ENCODE assay signal across 12 cellular contexts in genomic region chr10:69895759-69896158, GRCh38.
DNase-seq lines count a peak whose midpoint lies in the region; ATAC-seq and TF ChIP-seq lines count a peak whose summit lies in the region.
"Had no signal": no experiment of that assay in that cellular context is flagged by ENCODE, and none has a peak within 500 bp of the region (broad histone marks: within the 10 kb centered on the region; RNA-seq: fewer than 3 reads in every experiment).

No MANE protein-coding gene starts in this region.

- no peaks in the 10 kb centered on the region for H3K36me3 Mint-ChIP-seq in glutamatergic neuron (ENCODE audit: unreplicated experiment)
- H3K36me3 Mint-ChIP-seq in CD8-positive, alpha-beta T cell: no peaks in the 10 kb centered on the region

- H3K4me1 Mint-ChIP-seq in glutamatergic neuron (ENCODE audit: low read depth, unreplicated experiment): peaks cover 44% of the 10 kb centered on the region
- H3K4me1 Mint-ChIP-seq in CD8-positive, alpha-beta T cell (ENCODE audit: low read depth): no peaks in the 10 kb centered on the region

- no peak overlapping the region for H3K4me3 Mint-ChIP-seq in glutamatergic neuron (ENCODE audit: unreplicated experiment)
- no peak overlapping the region for H3K4me3 Mint-ChIP-seq in CD8-positive, alpha-beta T cell
- H3K4me3 Mint-ChIP-seq: activated T-cell treated with anti-CD3 and anti-CD28 coated beads, Interleukin-2, amount 50 U/mL, for 72 hours; stimulated activated naive CD8-positive, alpha-beta T cell treated with anti-CD3 and anti-CD28 coated beads, Interleukin-15, Interleukin-2, amounts not matched to agents 100 ng/mL and 50 ng/mL, for 24 hours had no signal

- no peak overlapping the region for H3K27ac ChIP-seq in CD8-positive, alpha-beta T cell (ENCODE audit: low read depth, low read length)
- H3K27ac ChIP-seq: ascending aorta had no signal

- in situ Hi-C loops in astrocyte of the cerebellum (cut with HindIII; ENCODE audit: low sequenced_read_pairs): no loop called here

- no peaks in the 10 kb centered on the region for H3K36me3 ChIP-seq in CD8-positive, alpha-beta T cell (ENCODE audit: insufficient read depth, low read length)
- H3K36me3 ChIP-seq: prostate gland had no signal

- POLR2A ChIA-PET in CD8-positive, alpha-beta T cell (lab: Charles Lee): no interaction called here

- CTCF ChIA-PET in CD8-positive, alpha-beta T cell (lab: Charles Lee): no interaction called here

- H3K9me3 Mint-ChIP-seq in glutamatergic neuron (ENCODE audit: unreplicated experiment): peaks cover 18% of the 10 kb centered on the region
- no peaks in the 10 kb centered on the region for H3K9me3 Mint-ChIP-seq in CD8-positive, alpha-beta T cell
- H3K9me3 Mint-ChIP-seq: activated T-cell treated with anti-CD3 and anti-CD28 coated beads, Interleukin-2, amount 50 U/mL, for 72 hours; stimulated activated naive CD8-positive, alpha-beta T cell treated with anti-CD3 and anti-CD28 coated beads, Interleukin-15, Interleukin-2, amounts not matched to agents 100 ng/mL and 50 ng/mL, for 24 hours had no signal

- TF ChIP-seq CTCF in astrocyte of the cerebellum (IDR thresholded peaks at IDR 0.05; ENCODE audit: low read depth, low read length, missing control alignments): no peak
- no peak for TF ChIP-seq CTCF in glutamatergic neuron (IDR thresholded peaks at IDR 0.05; ENCODE audit: partially characterized antibody, unreplicated experiment)
- no peak for TF ChIP-seq CTCF in CD8-positive, alpha-beta T cell (IDR thresholded peaks at IDR 0.05)

- H3K4me1 ChIP-seq in CD8-positive, alpha-beta T cell (ENCODE audit: insufficient read depth, low read length): no peaks in the 10 kb centered on the region
- H3K4me1 ChIP-seq: ascending aorta, prostate gland had no signal

- H3K27me3 Mint-ChIP-seq in glutamatergic neuron (ENCODE audit: unreplicated experiment): peaks cover 17% of the 10 kb centered on the region
- H3K27me3 Mint-ChIP-seq in CD8-positive, alpha-beta T cell (ENCODE audit: low read depth): peaks cover 2% of the 10 kb centered on the region
- H3K27me3 Mint-ChIP-seq: stimulated activated naive CD8-positive, alpha-beta T cell treated with anti-CD3 and anti-CD28 coated beads, Interleukin-15, Interleukin-2, amounts not matched to agents 100 ng/mL and 50 ng/mL, for 24 hours had no signal

- peak; percentile 80 for DNase-seq in EH (ENCODE audit: low read depth)
- peak; percentile 53 for DNase-seq in astrocyte of the cerebellum (ENCODE audit: low read depth)
- no peak for DNase-seq in glutamatergic neuron
- peak; percentile 80 for DNase-seq in stromal cell of bone marrow (ENCODE audit: low read depth)
- no peak for DNase-seq in CD8-positive, alpha-beta T cell
- DNase-seq in activated naive CD4-positive, alpha-beta T cell (lab: John Stamatoyannopoulos, UW): no peak
- DNase-seq: activated T-cell treated with anti-CD3 and anti-CD28 coated beads, Interleukin-2, amount 50 U/mL, for 72 hours had no signal

- intact Hi-C loops in CD8-positive, alpha-beta T cell (cut with DNase I, micrococcal nuclease): no loop called here

- H3K27ac Mint-ChIP-seq in glutamatergic neuron (ENCODE audit: unreplicated experiment): peak overlapping the region; percentile 91
- no peak overlapping the region for H3K27ac Mint-ChIP-seq in CD8-positive, alpha-beta T cell
- H3K27ac Mint-ChIP-seq: activated T-cell treated with anti-CD3 and anti-CD28 coated beads, Interleukin-2, amount 50 U/mL, for 72 hours; stimulated activated naive CD8-positive, alpha-beta T cell treated with anti-CD3 and anti-CD28 coated beads, Interleukin-15, Interleukin-2, amounts not matched to agents 100 ng/mL and 50 ng/mL, for 24 hours had no signal

- ATAC-seq in CD8-positive, alpha-beta T cell: no peak
- ATAC-seq in HG03159 (IDR thresholded peaks at IDR 0.05; ENCODE audit: unreplicated experiment) (no peak), HG03095 (IDR thresholded peaks at IDR 0.05; ENCODE audit: unreplicated experiment) (no peak)
- ATAC-seq: activated T-cell treated with anti-CD3 and anti-CD28 coated beads, Interleukin-2, amount 50 U/mL, for 72 hours had no signal

- H3K4me3 ChIP-seq in astrocyte of the cerebellum (ENCODE audit: low read depth, low read length): no peak overlapping the region
- no peak overlapping the region for H3K4me3 ChIP-seq in CD8-positive, alpha-beta T cell (ENCODE audit: low read depth, low read length)
- H3K4me3 ChIP-seq: ascending aorta, prostate gland had no signal

- H3K27me3 ChIP-seq in CD8-positive, alpha-beta T cell (ENCODE audit: insufficient read depth, low read length): no peaks in the 10 kb centered on the region
- H3K27me3 ChIP-seq: ascending aorta had no signal

- no peaks in the 10 kb centered on the region for H3K9me3 ChIP-seq in CD8-positive, alpha-beta T cell (ENCODE audit: low read length)
- H3K9me3 ChIP-seq: ascending aorta, prostate gland had no signal

Comparison
In these comparisons a context has a peak if more than half of its experiments do, and no peak if none do; other contexts are left out.
1. DNase-seq: peak in EH (single experiment), astrocyte of the cerebellum (single experiment) and stromal cell of bone marrow (single experiment); none in glutamatergic neuron (single experiment), CD8-positive, alpha-beta T cell (0 of 7) and activated naive CD4-positive, alpha-beta T cell (0 of 4).